ENCODE assay signal across 2 cellular contexts in genomic region chr7:21923663-21924062, GRCh38.
TF ChIP-seq lines count a peak whose summit lies in the region.

No MANE protein-coding gene starts in this region.

TF ChIP-seq in A549, 52 proteins besides CTCF, POLR2A, EP300 and RAD21 (continued from another document):
- TF ChIP-seq RNF2 (IDR thresholded peaks at IDR 0.05; ENCODE audit: borderline replicate concordance, low read depth) (no peak), CBX8 (IDR thresholded peaks at IDR 0.05) (no peak), RARB (CRISPR knock-in tag; IDR thresholded peaks at IDR 0.05) (no peak), ZNF302 (CRISPR knock-in tag; IDR thresholded peaks at IDR 0.05) (no peak), CHD2 (IDR thresholded peaks at IDR 0.05; ENCODE audit: low read length, partially characterized antibody) (no peak), JUNB (IDR thresholded peaks at IDR 0.05) (no peak), MAX (IDR thresholded peaks at IDR 0.05) (no peak), ZSCAN20 (CRISPR knock-in tag; IDR thresholded peaks at IDR 0.05) (no peak), FOSB (CRISPR knock-in tag; IDR thresholded peaks at IDR 0.05) (no peak), EHMT2 (IDR thresholded peaks at IDR 0.05; ENCODE audit: low read depth) (no peak)
- TF ChIP-seq, protein P1, sequence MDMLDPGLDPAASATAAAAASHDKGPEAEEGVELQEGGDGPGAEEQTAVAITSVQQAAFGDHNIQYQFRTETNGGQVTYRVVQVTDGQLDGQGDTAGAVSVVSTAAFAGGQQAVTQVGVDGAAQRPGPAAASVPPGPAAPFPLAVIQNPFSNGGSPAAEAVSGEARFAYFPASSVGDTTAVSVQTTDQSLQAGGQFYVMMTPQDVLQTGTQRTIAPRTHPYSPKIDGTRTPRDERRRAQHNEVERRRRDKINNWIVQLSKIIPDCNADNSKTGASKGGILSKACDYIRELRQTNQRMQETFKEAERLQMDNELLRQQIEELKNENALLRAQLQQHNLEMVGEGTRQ (IDR thresholded peaks at IDR 0.05): no peak

TF ChIP-seq in SK-N-SH, 30 proteins besides CTCF, POLR2A, EP300 and RAD21 (continued from another document):
- TF ChIP-seq, protein P2, sequence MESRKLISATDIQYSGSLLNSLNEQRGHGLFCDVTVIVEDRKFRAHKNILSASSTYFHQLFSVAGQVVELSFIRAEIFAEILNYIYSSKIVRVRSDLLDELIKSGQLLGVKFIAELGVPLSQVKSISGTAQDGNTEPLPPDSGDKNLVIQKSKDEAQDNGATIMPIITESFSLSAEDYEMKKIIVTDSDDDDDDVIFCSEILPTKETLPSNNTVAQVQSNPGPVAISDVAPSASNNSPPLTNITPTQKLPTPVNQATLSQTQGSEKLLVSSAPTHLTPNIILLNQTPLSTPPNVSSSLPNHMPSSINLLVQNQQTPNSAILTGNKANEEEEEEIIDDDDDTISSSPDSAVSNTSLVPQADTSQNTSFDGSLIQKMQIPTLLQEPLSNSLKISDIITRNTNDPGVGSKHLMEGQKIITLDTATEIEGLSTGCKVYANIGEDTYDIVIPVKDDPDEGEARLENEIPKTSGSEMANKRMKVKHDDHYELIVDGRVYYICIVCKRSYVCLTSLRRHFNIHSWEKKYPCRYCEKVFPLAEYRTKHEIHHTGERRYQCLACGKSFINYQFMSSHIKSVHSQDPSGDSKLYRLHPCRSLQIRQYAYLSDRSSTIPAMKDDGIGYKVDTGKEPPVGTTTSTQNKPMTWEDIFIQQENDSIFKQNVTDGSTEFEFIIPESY (IDR thresholded peaks at IDR 0.05; ENCODE audit: borderline replicate concordance, low read depth): no peak
- TF ChIP-seq, protein P1 (IDR thresholded peaks at IDR 0.05; ENCODE audit: borderline replicate concordance, low read depth, low read length): no peak
- TF ChIP-seq POLR2AphosphoS5 (IDR thresholded peaks at IDR 0.05; ENCODE audit: low read depth, low read length): no peak
- TF ChIP-seq MAX (IDR thresholded peaks at IDR 0.05; ENCODE audit: low read depth): no peak
- no peak for TF ChIP-seq FOXJ3 (CRISPR knock-in tag; IDR thresholded peaks at IDR 0.05)
- no peak for TF ChIP-seq REST (IDR thresholded peaks at IDR 0.05; ENCODE audit: low read depth, low read length)
- TF ChIP-seq TEAD4 (IDR thresholded peaks at IDR 0.05; ENCODE audit: borderline replicate concordance, insufficient read depth): no peak
